8 cellular contexts compared by ENCODE assay signal in genomic region chr15:31974855-31975421, GRCh38. TPM values are rescaled to one million over a fixed set of nuclear protein-coding genes. Genes with fewer than 3 reads are reported as not detected.
DNase-seq lines count a peak whose midpoint lies in the region; ATAC-seq, FAIRE-seq and TF ChIP-seq lines count a peak whose summit lies in the region.

No MANE protein-coding gene starts in this region.

- DNase-seq in DMS153 treated with DMSO at 0.1 percent for 48 hours (lab: John Stamatoyannopoulos, UW; ENCODE audit: unreplicated experiment) = peak; percentile 1
- peak; percentile 27 for DNase-seq in HTR-8/SVneo (ENCODE audit: insufficient read length, low spot score)
- peak; percentile 27 for DNase-seq in RWPE1 (ENCODE audit: low spot score)
- peak; percentile 63 for DNase-seq in cerebellum (ENCODE audit: low spot score)
- DNase-seq in medulla oblongata (ENCODE audit: extremely low spot score) = peak; percentile 80
- DNase-seq in uterus = no peak
- no peak for DNase-seq in effector CD8-positive, alpha-beta T cell (lab: John Stamatoyannopoulos, UW)

- intact Hi-C loops in uterus (cut with DNase I; ENCODE audit: low total_unique reads) = no loop called here

- no peak for TF ChIP-seq POLR2A in uterus (IDR thresholded peaks at IDR 0.05)

- H3K4me3 ChIP-seq in uterus = no peak overlapping the region

- H3K27ac ChIP-seq in RWPE1 (no peak overlapping the region), uterus (no peak overlapping the region)

- no peaks in the 10 kb centered on the region for H3K4me1 ChIP-seq in uterus

- POLR2A ChIA-PET in RWPE1 (lab: Yijun Ruan, JAX; ENCODE audit: low non-redundant PET) = no interaction called here

- FAIRE-seq in HTR-8/SVneo (lab: Jason Lieb, UNC) = no peak

- H3K9me3 ChIP-seq in uterus = no peaks in the 10 kb centered on the region

- no peaks in the 10 kb centered on the region for H3K36me3 ChIP-seq in uterus

- H3K27me3 ChIP-seq in uterus = no peaks in the 10 kb centered on the region

- no peak for ATAC-seq in HG03354 (IDR thresholded peaks at IDR 0.05; ENCODE audit: poor library complexity, severe bottlenecking, unreplicated experiment)

- TF ChIP-seq CTCF in RWPE1 (conservative IDR thresholded peaks at IDR 0.05; ENCODE audit: low read depth) = peak; percentile 71
- TF ChIP-seq CTCF in uterus (IDR thresholded peaks at IDR 0.05) = peak in 3 of 4 experiments; percentile 28 to 31 (median 29)

- CTCF ChIA-PET in RWPE1 (lab: Yijun Ruan, JAX) = interaction anchor here (0.6 to 1.5 kb wide), 10 partner anchors 9 to 617 kb away, joined by 3 to 5 read pairs (median 3); no protein-coding TSS in a partner anchor

RNA-seq across cellular contexts. Expression of gene CHRNA7, which starts 55.4 kb away (rescaled TPM):
- total RNA-seq in cerebellum (7.3 TPM), uterus (1 to 10 TPM; 1.6 to 9.1 (median 2.8) TPM)

Comparison
In these comparisons a context has a peak if more than half of its experiments do, and no peak if none do; other contexts are left out.
1. DNase-seq: peak in DMS153 treated with DMSO at 0.1 percent for 48 hours (single experiment), HTR-8/SVneo (single experiment), RWPE1 (single experiment), cerebellum (single experiment) and medulla oblongata (single experiment); none in uterus (0 of 2) and effector CD8-positive, alpha-beta T cell (single experiment).